In genomic region chr19:13797870-13798269, GRCh38 we compare ENCODE assay signal across 15 cellular contexts. TPM values are rescaled to one million over a fixed set of nuclear protein-coding genes. Genes with fewer than 3 reads are reported as not detected.
DNase-seq lines count a peak whose midpoint lies in the region; ATAC-seq, FAIRE-seq and TF ChIP-seq lines count a peak whose summit lies in the region.
"Had no signal": no experiment of that assay in that cellular context is flagged by ENCODE, and none has a peak within 500 bp of the region (broad histone marks: within the 10 kb centered on the region; RNA-seq: fewer than 3 reads in every experiment).

No MANE protein-coding gene starts in this region.

- TF ChIP-seq EP300 in A549 (IDR thresholded peaks at IDR 0.05), result no peak

- H3K27ac ChIP-seq in A549 (peak overlapping the region; percentile 96 to 97; a peak in 5 of 6 replicates), lower lobe of right lung (no peak overlapping the region)
- H3K27ac ChIP-seq: VCaP had no signal

- no peak for ATAC-seq in A549
- ATAC-seq in lower lobe of right lung, result peak in 1 of 2 donors; percentile 15
- ATAC-seq in GM21528 (IDR thresholded peaks at IDR 0.05; ENCODE audit: low FRiP score, unreplicated experiment), result no peak
- ATAC-seq: activated naive CD4-positive, alpha-beta T cell treated with anti-CD3 and anti-CD28 coated beads, Interleukin-2, amount 50 U/mL, for 72 hours; naive thymus-derived CD8-positive, alpha-beta T cell had no signal

- H3K4me1 ChIP-seq in A549, result peaks cover 27% of the 10 kb centered on the region
- H3K4me1 ChIP-seq in lower lobe of right lung, result peaks cover 32% of the 10 kb centered on the region

- intact Hi-C loops in lower lobe of right lung (cut with DNase I), result no loop called here

- H3K36me3 ChIP-seq in MG63 (peaks cover 38% of the 10 kb centered on the region), lower lobe of right lung (no peaks in the 10 kb centered on the region)

- H3K9me3 ChIP-seq in A549 (no peaks in the 10 kb centered on the region), MG63 (no peaks in the 10 kb centered on the region), lower lobe of right lung (no peaks in the 10 kb centered on the region)

- H3K4me3 ChIP-seq in A549 (no peak overlapping the region), MG63 (no peak overlapping the region), cardiac fibroblast (replicated peaks in 1 of 2; ENCODE audit: low read depth in 2 of 2, low read length in 2 of 2) (no peak overlapping the region), lower lobe of right lung (no peak overlapping the region)

- peak overlapping the region; percentile 99 for H3K4me2 ChIP-seq in A549

- H3K27me3 ChIP-seq in MG63 (no peaks in the 10 kb centered on the region), lower lobe of right lung (ENCODE audit: low read depth) (no peaks in the 10 kb centered on the region)

- TF ChIP-seq RAD21 in A549 (conservative IDR thresholded peaks at IDR 0.05 in 1 of 2, IDR thresholded peaks at IDR 0.05 in 1 of 2), result no peak

- DNase-seq in A549 (ENCODE audit: low read depth in 1 of 2, low spot score in 1 of 2) (peak in 1 of 2 experiments; percentile 59), MG63 (peak; percentile 99), cardiac fibroblast (ENCODE audit: low read depth in 2 of 2) (peak; percentile 91 to 94), lower lobe of right lung (peak; percentile 62), GOT3 (lab: John Stamatoyannopoulos, UW) (no peak), D341Med (ENCODE audit: low spot score) (no peak)
- no peak for DNase-seq in activated CD4-positive, alpha-beta T cell treated with anti-CD3 and anti-CD28 coated beads for 48 hours
- DNase-seq: C1 segment of cervical spinal cord; head of caudate nucleus; naive thymus-derived CD8-positive, alpha-beta T cell; NCI-H526 treated with DMSO at 0.1 percent for 48 hours had no signal

- POLR2A ChIA-PET in A549 (lab: Yijun Ruan, JAX), result interaction anchor here (0.8 to 2.5 kb wide), 3 partner anchors 41 to 64 kb away, joined by 3 to 8 read pairs (median 3); no protein-coding TSS in a partner anchor

- TF ChIP-seq POLR2A in A549 (IDR thresholded peaks at IDR 0.05; ENCODE audit: low read length), result no peak

- WGBS in A549 (ENCODE audit: missing lambda C conversion rate), result 13% methylated on average over 7 of the region's 7 CpGs

- CTCF ChIA-PET in A549 (lab: Yijun Ruan, JAX), result interaction anchor here (1.1 to 5.7 kb wide), 8 partner anchors 10 to 820 kb away, joined by 3 to 40 read pairs (median 4); no protein-coding TSS in a partner anchor

- FAIRE-seq in A549 (lab: Jason Lieb, UNC), result no peak
- FAIRE-seq: HTR-8/SVneo had no signal

- TF ChIP-seq CTCF in A549 (IDR thresholded peaks at IDR 0.05) (no peak), cardiac fibroblast (IDR thresholded peaks at IDR 0.05; ENCODE audit: low read depth, low read length) (no peak), lower lobe of right lung (IDR thresholded peaks at IDR 0.05) (no peak)

TF ChIP-seq in A549, 52 proteins besides CTCF, POLR2A, EP300 and RAD21:
- TF ChIP-seq CEBPB (IDR thresholded peaks at IDR 0.05), result peak; percentile 96 to 99
- TF ChIP-seq ELK1 (IDR thresholded peaks at IDR 0.05; ENCODE audit: low read depth, low read length), result no peak

RNA-seq across cellular contexts. Expression of gene ZSWIM4, which starts 2.6 kb away (rescaled TPM):
- polyA plus RNA-seq in A549 (2011; rRNA removed) (1.6 and 1.7 TPM in 2 replicates), A549 (2017; fragmentation: RNase III; extraction: RNeasy Plus Mini Kit Qiagen cat#74134 plus additional on column Dnase treatment) (3.4 to 3.9 TPM (median 3.7 TPM) in 3 replicates)
- 3.0 and 4.5 TPM in 2 replicates for polyA plus RNA-seq in A549 (2012; cell fraction: cytosol; rRNA removed)
- 6.2 and 8.3 TPM in 2 replicates for polyA plus RNA-seq in A549 (2012; cell fraction: nucleus; rRNA removed)
- 2.6 and 3.2 TPM in 2 replicates for polyA minus RNA-seq in A549 (2011; rRNA and poly(A)+ RNA removed)
- 4.8 and 7.9 TPM in 2 replicates for total RNA-seq in MG63 (2014; rRNA removed; shearing (Covaris generic); ENCODE audit: low replicate concordance)
- 7.4 TPM for total RNA-seq in lower lobe of right lung

RNA-seq across cellular contexts. Expression of gene C19orf53, which starts 23.6 kb away (rescaled TPM):
- polyA plus RNA-seq in A549 (2011; rRNA removed) (105 and 131 TPM in 2 replicates), A549 (2017; fragmentation: RNase III; extraction: RNeasy Plus Mini Kit Qiagen cat#74134 plus additional on column Dnase treatment) (143 to 146 TPM (median 144 TPM) in 3 replicates)
- 250 and 295 TPM in 2 replicates for polyA plus RNA-seq in A549 (2012; cell fraction: cytosol; rRNA removed)
- 108 and 158 TPM in 2 replicates for polyA plus RNA-seq in A549 (2012; cell fraction: nucleus; rRNA removed)
- 111 and 148 TPM in 2 replicates for polyA minus RNA-seq in A549 (2011; rRNA and poly(A)+ RNA removed)
- 70.3 and 247 TPM in 2 replicates for total RNA-seq in MG63 (2014; rRNA removed; shearing (Covaris generic); ENCODE audit: low replicate concordance)
- 68.0 TPM for total RNA-seq in lower lobe of right lung

RNA-seq across cellular contexts. Expression of gene MRI1, which starts 33.5 kb away (rescaled TPM):
- 12.2 and 12.6 TPM in 2 replicates for polyA plus RNA-seq in A549 (2011; rRNA removed)
- polyA plus RNA-seq in A549 (2012; cell fraction: cytosol; rRNA removed), result 18.6 and 24.9 TPM in 2 replicates
- 74.8 and 104 TPM in 2 replicates for polyA plus RNA-seq in A549 (2012; cell fraction: nucleus; rRNA removed)
- 14.5 to 16.2 TPM (median 15.9 TPM) in 3 replicates for polyA plus RNA-seq in A549 (2017; fragmentation: RNase III; extraction: RNeasy Plus Mini Kit Qiagen cat#74134 plus additional on column Dnase treatment)
- 12.5 and 13.6 TPM in 2 replicates for polyA minus RNA-seq in A549 (2011; rRNA and poly(A)+ RNA removed)
- 27.8 and 37.2 TPM in 2 replicates for total RNA-seq in MG63 (2014; rRNA removed; shearing (Covaris generic); ENCODE audit: low replicate concordance)
- total RNA-seq in lower lobe of right lung, result 30.4 TPM

Comparison
In these comparisons a context has a peak if more than half of its experiments do, and no peak if none do; other contexts are left out.
1. DNase-seq: peak in MG63 (single experiment), cardiac fibroblast (2 of 2) and lower lobe of right lung (single experiment); none in GOT3 (single experiment), D341Med (single experiment) and activated CD4-positive, alpha-beta T cell treated with anti-CD3 and anti-CD28 coated beads for 48 hours (single experiment).